In the genomic region with DNA sequence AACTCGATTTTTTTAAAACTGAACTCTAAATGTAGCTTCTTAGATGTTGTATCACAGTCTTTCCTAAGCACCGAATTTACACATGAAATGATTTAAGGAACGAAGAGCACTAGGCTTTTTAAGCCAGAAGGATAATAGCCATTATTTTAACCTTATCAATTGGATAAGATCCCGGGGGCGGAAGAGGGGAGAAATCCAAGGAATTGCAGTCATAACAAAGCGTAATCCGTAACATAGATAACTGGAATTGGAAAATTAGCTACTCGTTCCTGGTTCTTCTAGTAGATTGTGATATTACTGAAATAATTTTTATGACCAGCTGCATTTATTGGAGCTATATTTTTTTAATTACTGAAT, we compare ENCODE assay signal across 7 cellular contexts. TPM values are rescaled to one million over a fixed set of nuclear protein-coding genes. Genes with fewer than 3 reads are reported as not detected.
DNase-seq lines count a peak whose midpoint lies in the region; FAIRE-seq and TF ChIP-seq lines count a peak whose summit lies in the region.

No MANE protein-coding gene starts in this region.

- WGBS in H9 (ENCODE audit: extremely low coverage, insufficient read length, low lambda C conversion rate), result no CpG with 5 or more reads among the region's 8 CpGs
- 22 to 37% (median 25%) methylated on average over 8 of the region's 8 CpGs for WGBS in spleen, 5 donors

- H3K9me3 ChIP-seq in H9 (ENCODE audit: control insufficient read depth, low read depth, low read length) (no peaks in the 10 kb centered on the region), spleen (peaks cover 0 to 4% (median 0%) of the 10 kb centered on the region in 8 donors)

- H3K4me1 ChIP-seq in H9 (ENCODE audit: insufficient read depth, low read length) (no peaks in the 10 kb centered on the region), spleen (peaks cover 0 to 41% (median 28%) of the 10 kb centered on the region in 6 donors)

- H3K4me1 Mint-ChIP-seq in H9, result peaks cover 22 to 23% of the 10 kb centered on the region in 2 experiments

- H3K4me2 ChIP-seq in H9 (ENCODE audit: insufficient read depth, insufficient read length, low read length), result peak overlapping the region; percentile 72

- H3T11ph ChIP-seq in H9 (ENCODE audit: low read length), result no peak overlapping the region

- H4K5ac ChIP-seq in H9 (ENCODE audit: insufficient read length, low read depth, low read length), result no peak overlapping the region

- no peak for DNase-seq in H9
- peak; percentile 11 for DNase-seq in hepatic stellate cell (ENCODE audit: low spot score)
- DNase-seq in spleen, result no peak
- DNase-seq in SIG-M5 treated with dmso at 0.1 percent for 504 hours (lab: John Stamatoyannopoulos, UW; ENCODE audit: unreplicated experiment), result no peak
- DNase-seq in stimulated activated naive CD4-positive, alpha-beta T cell (lab: John Stamatoyannopoulos, UW), result no peak
- DNase-seq in HTR-8/SVneo (ENCODE audit: insufficient read length, low spot score), result no peak

- no peaks in the 10 kb centered on the region for H3K27me3 ChIP-seq in H9 (ENCODE audit: insufficient read depth, low read length)
- H3K27me3 ChIP-seq in spleen (replicated peaks in 1 of 7), result peaks cover 0 to 23% (median 0%) of the 10 kb centered on the region in 7 donors

- H3K18ac ChIP-seq in H9 (ENCODE audit: insufficient read length, low read depth, low read length), result no peak overlapping the region

- peak overlapping the region in 7 of 8 donors; percentile 74 to 90 (median 81) for H3K4me3 ChIP-seq in spleen

- peak overlapping the region; percentile 86 to 97 for H3K4me3 Mint-ChIP-seq in H9

- H2BK15ac ChIP-seq in H9 (ENCODE audit: low read depth, low read length), result no peak overlapping the region

- intact Hi-C loops in spleen (cut with DNase I; ENCODE audit: low total_unique reads), result no loop called here

- no peaks in the 10 kb centered on the region for H3K79me2 ChIP-seq in H9 (ENCODE audit: insufficient read depth, low read length)

- no peak overlapping the region for H2BK20ac ChIP-seq in H9 (ENCODE audit: low read depth, low read length, poor library complexity, severe bottlenecking)

- no peaks in the 10 kb centered on the region for H4K20me1 ChIP-seq in H9 (ENCODE audit: control insufficient read depth, insufficient read depth, insufficient read length)

- no peak overlapping the region for H3K56ac ChIP-seq in H9 (ENCODE audit: insufficient read length, low read depth, low read length)

- no peak for TF ChIP-seq CTCF in H9 (conservative IDR thresholded peaks at IDR 0.05)
- no peak for TF ChIP-seq CTCF in VCaP (conservative IDR thresholded peaks at IDR 0.05)
- TF ChIP-seq CTCF in spleen (IDR thresholded peaks at IDR 0.05 in 8 of 11, conservative IDR thresholded peaks at IDR 0.05 in 3 of 11), result no peak

- H3K14ac ChIP-seq in H9 (ENCODE audit: insufficient read depth, low read length), result no peak overlapping the region

- H2BK120ac ChIP-seq in H9 (ENCODE audit: low read depth, low read length, poor library complexity, severe bottlenecking), result no peak overlapping the region

- H3K4ac ChIP-seq in H9 (ENCODE audit: low read depth, low read length), result no peak overlapping the region

- no peak overlapping the region for H2BK5ac ChIP-seq in H9 (ENCODE audit: insufficient read length, low read length)

- peak overlapping the region; percentile 76 for H3K9ac ChIP-seq in H9 (ENCODE audit: extremely low read depth, insufficient read length, low read length)

- H3K36me3 ChIP-seq in spleen, result no peaks in the 10 kb centered on the region

- no peak overlapping the region for H2AFZ ChIP-seq in H9 (ENCODE audit: low read length)

- peak overlapping the region; percentile 20 to 98 (median 71); a peak in 5 of 7 replicates for H3K27ac Mint-ChIP-seq in H9

- no peaks in the 10 kb centered on the region for H3K79me1 ChIP-seq in H9 (ENCODE audit: insufficient read depth, low read depth, low read length, poor library complexity, severe bottlenecking)

- no peak overlapping the region for H2BK12ac ChIP-seq in H9 (ENCODE audit: insufficient read length, low read depth, low read length)

- H3K23ac ChIP-seq in H9 (ENCODE audit: insufficient read length, low read depth, low read length), result no peak overlapping the region

- TF ChIP-seq POLR2A in spleen (IDR thresholded peaks at IDR 0.05), result no peak

- H3K23me2 ChIP-seq in H9 (ENCODE audit: insufficient read length, low read depth, low read length, poor library complexity, severe bottlenecking), result peaks cover 16% of the 10 kb centered on the region

- H3K27ac ChIP-seq in H9 (ENCODE audit: insufficient read length, low read depth, low read length) (no peak overlapping the region), VCaP (peak overlapping the region; percentile 87), spleen (peak overlapping the region in 5 of 8 donors; percentile 99 to 100 (median 99))

- no peak overlapping the region for H4K91ac ChIP-seq in H9 (ENCODE audit: insufficient read length, low read depth, low read length)

- no peak overlapping the region for H4K8ac ChIP-seq in H9 (replicated peaks; ENCODE audit: insufficient read length, low read depth, low read length)

- H3K27me3 Mint-ChIP-seq in H9 (ENCODE audit: low read depth), result no peaks in the 10 kb centered on the region

- no peak overlapping the region for H2AK5ac ChIP-seq in H9 (ENCODE audit: insufficient read length, low read length)

- FAIRE-seq in HTR-8/SVneo (lab: Jason Lieb, UNC), result no peak

- peaks cover 0 to 4% (median 0%) of the 10 kb centered on the region in 3 experiments; a peak in 1 of 7 replicates for H3K36me3 Mint-ChIP-seq in H9 (ENCODE audit: insufficient read depth in 1 of 3, low read depth in 3 of 3)

- peaks cover 0 to 4% of the 10 kb centered on the region in 2 experiments; a peak in 4 of 5 replicates for H3K9me3 Mint-ChIP-seq in H9

RNA-seq across cellular contexts. Expression of a gene that starts 1.0 kb away (rescaled TPM):
- total RNA-seq in H9 (2021), result 7.7 and 8.2 TPM in 2 replicates
- total RNA-seq in spleen, result 10 to 100 TPM; 13.5 to 30.5 (median 17.9) TPM
- polyA plus RNA-seq in spleen, result 1 to 10 TPM; 1.2 to 2.7 (median 2.0) TPM

RNA-seq across cellular contexts. Expression of a gene that starts 53.0 kb away (rescaled TPM):
- 0.24 and 0.26 TPM in 2 replicates for total RNA-seq in H9 (2021)
- total RNA-seq in spleen, result not detected
- polyA plus RNA-seq in spleen, result under 1 TPM in 2 of 3 donors, not detected in 1; 0.07 to 0.32 TPM
